1 cellular context compared by ENCODE assay signal in the genomic region with DNA sequence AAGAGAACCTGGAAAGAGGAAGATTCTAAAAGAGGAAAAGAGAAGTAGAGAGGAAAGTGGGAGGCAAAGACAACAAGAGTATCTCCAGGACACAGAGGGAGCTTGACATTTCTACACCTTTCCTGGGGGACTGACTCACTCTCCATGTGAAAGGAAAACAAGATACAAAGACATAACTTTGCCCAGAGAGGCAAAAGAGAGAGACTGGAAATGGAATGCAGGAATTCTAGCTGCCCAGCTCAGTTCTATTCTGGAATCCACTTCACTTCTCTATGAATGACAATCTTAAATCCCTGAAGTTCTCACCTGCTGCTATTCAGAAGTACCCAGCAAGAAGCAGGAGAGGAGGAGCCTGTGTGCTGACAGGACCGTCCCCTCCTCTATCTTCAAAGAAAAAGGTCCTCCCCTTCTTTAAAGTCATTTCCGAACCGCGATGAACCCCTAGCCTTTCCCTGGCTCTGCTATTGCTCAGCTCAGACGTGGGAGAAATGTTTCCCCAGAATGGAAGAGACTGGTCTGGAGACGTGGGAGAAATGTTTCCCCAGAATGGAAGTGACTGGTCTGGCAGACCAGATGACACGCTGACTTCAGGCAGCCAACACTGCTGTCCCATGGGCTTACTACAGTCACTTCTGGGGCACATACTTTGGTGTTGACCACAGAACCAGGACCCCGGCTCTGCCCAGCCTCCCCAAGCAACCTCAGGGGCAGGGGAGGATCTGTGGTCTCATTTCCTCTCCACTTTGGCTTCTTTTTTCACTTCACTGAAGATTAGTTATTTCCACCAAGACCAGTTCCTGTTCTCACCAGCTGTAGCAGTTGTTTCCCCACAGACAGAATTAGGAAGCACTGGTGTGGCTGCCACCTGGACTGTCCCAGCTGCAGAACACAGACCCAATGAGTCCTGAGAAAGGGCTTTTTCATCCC.
TF ChIP-seq lines count a peak whose summit lies in the region.

No MANE protein-coding gene starts in this region.

TF ChIP-seq in GM12878, 131 proteins besides CTCF, POLR2A, EP300 and RAD21 (continued from another document and continues in another):
- TF ChIP-seq RUNX3 (IDR thresholded peaks at IDR 0.05; ENCODE audit: low read length) (peak; percentile 98), SIX5 (IDR thresholded peaks at IDR 0.05; ENCODE audit: low read depth, low read length, severe bottlenecking) (no peak), SMAD1 (IDR thresholded peaks at IDR 0.05; ENCODE audit: low read depth, partially characterized antibody) (no peak), POU2F2 (IDR thresholded peaks at IDR 0.05; ENCODE audit: borderline replicate concordance, low read depth, low read length) (0 out of 3 replicates have a peak, but pooled peaks have one; percentile 62), ZNF274 (IDR thresholded peaks at IDR 0.05; ENCODE audit: insufficient read depth, insufficient read length) (no peak), KLF5 (IDR thresholded peaks at IDR 0.05; ENCODE audit: partially characterized antibody) (peak; percentile 61), RELA (IDR thresholded peaks at IDR 0.05; ENCODE audit: borderline replicate concordance, partially characterized antibody) (no peak), STAT1 (conservative IDR thresholded peaks at IDR 0.05) (no peak), MTA3 (IDR thresholded peaks at IDR 0.05; ENCODE audit: borderline replicate concordance, low read length) (peak; percentile 85; the same call in 1 of the 2 replicates), MXI1 (IDR thresholded peaks at IDR 0.05; ENCODE audit: low read depth, low read length) (no peak), TARDBP (IDR thresholded peaks at IDR 0.05; ENCODE audit: borderline replicate concordance) (no peak), ASH2L (IDR thresholded peaks at IDR 0.05; ENCODE audit: borderline replicate concordance, low read depth) (no peak), RB1 (IDR thresholded peaks at IDR 0.05; ENCODE audit: borderline replicate concordance) (0 out of 2 replicates have a peak, but pooled peaks have one; percentile 53), RFX5 (IDR thresholded peaks at IDR 0.05; ENCODE audit: low read depth, low read length) (no peak), BHLHE40 (IDR thresholded peaks at IDR 0.05; ENCODE audit: borderline replicate concordance in 1 of 2, low read depth in 2 of 2, low read length in 1 of 2) (peak; percentile 36 to 56; a peak in 3 of 4 replicates), MTA2 (IDR thresholded peaks at IDR 0.05; ENCODE audit: low read depth) (peak; percentile 78), CREB1 (IDR thresholded peaks at IDR 0.05; ENCODE audit: low read depth) (peak; percentile 24), TCF3 (IDR thresholded peaks at IDR 0.05; ENCODE audit: borderline replicate concordance, insufficient read depth, low read depth, low read length) (peak; percentile 96), SMARCA5 (IDR thresholded peaks at IDR 0.05) (no peak; the same call in 1 of the 2 replicates), TCF12 (IDR thresholded peaks at IDR 0.05; ENCODE audit: low read depth, low read length) (peak; percentile 98), EZH2 (IDR thresholded peaks at IDR 0.05; ENCODE audit: borderline replicate concordance, control insufficient read depth, low read depth, low read length) (no peak), FOXM1 (IDR thresholded peaks at IDR 0.05; ENCODE audit: low read depth, low read length) (peak; percentile 85), KDM1A (IDR thresholded peaks at IDR 0.05; ENCODE audit: borderline replicate concordance) (no peak), PAX8 (IDR thresholded peaks at IDR 0.05) (no peak), FOS (IDR thresholded peaks at IDR 0.05; ENCODE audit: borderline replicate concordance, extremely low read depth, insufficient read length) (no peak), CBX3 (IDR thresholded peaks at IDR 0.05; ENCODE audit: borderline replicate concordance, low read depth) (no peak), GATAD2B (conservative IDR thresholded peaks at IDR 0.05; ENCODE audit: low read depth) (peak; percentile 97), MYB (IDR thresholded peaks at IDR 0.05; ENCODE audit: borderline replicate concordance, low read depth, low read length) (no peak), IRF4 (IDR thresholded peaks at IDR 0.05; ENCODE audit: low read depth, low read length) (0 out of 2 replicates have a peak, but pooled peaks have one; percentile 72), ETV6 (conservative IDR thresholded peaks at IDR 0.05 in 1 of 2, IDR thresholded peaks at IDR 0.05 in 1 of 2; ENCODE audit: borderline replicate concordance in 1 of 2, low read depth in 1 of 2) (peak; percentile 52 to 99; a peak in 2 of 4 replicates), STAT3 (IDR thresholded peaks at IDR 0.05; ENCODE audit: low read depth, low read length) (no peak), SREBF1 (IDR thresholded peaks at IDR 0.05; ENCODE audit: low read length) (no peak), BMI1 (IDR thresholded peaks at IDR 0.05; ENCODE audit: borderline replicate concordance) (no peak; the same call in 1 of the 2 replicates), POLR2AphosphoS2 (IDR thresholded peaks at IDR 0.05; ENCODE audit: low read depth, low read length) (no peak; the same call in 1 of the 2 replicates), DPF2 (IDR thresholded peaks at IDR 0.05) (peak; percentile 83), SP1 (IDR thresholded peaks at IDR 0.05; ENCODE audit: low read depth, low read length) (peak; percentile 26)
- TF ChIP-seq, protein P1, sequence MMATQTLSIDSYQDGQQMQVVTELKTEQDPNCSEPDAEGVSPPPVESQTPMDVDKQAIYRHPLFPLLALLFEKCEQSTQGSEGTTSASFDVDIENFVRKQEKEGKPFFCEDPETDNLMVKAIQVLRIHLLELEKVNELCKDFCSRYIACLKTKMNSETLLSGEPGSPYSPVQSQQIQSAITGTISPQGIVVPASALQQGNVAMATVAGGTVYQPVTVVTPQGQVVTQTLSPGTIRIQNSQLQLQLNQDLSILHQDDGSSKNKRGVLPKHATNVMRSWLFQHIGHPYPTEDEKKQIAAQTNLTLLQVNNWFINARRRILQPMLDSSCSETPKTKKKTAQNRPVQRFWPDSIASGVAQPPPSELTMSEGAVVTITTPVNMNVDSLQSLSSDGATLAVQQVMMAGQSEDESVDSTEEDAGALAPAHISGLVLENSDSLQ (IDR thresholded peaks at IDR 0.05), result 0 out of 2 replicates have a peak, but pooled peaks have one; percentile 29
- TF ChIP-seq, protein P2, sequence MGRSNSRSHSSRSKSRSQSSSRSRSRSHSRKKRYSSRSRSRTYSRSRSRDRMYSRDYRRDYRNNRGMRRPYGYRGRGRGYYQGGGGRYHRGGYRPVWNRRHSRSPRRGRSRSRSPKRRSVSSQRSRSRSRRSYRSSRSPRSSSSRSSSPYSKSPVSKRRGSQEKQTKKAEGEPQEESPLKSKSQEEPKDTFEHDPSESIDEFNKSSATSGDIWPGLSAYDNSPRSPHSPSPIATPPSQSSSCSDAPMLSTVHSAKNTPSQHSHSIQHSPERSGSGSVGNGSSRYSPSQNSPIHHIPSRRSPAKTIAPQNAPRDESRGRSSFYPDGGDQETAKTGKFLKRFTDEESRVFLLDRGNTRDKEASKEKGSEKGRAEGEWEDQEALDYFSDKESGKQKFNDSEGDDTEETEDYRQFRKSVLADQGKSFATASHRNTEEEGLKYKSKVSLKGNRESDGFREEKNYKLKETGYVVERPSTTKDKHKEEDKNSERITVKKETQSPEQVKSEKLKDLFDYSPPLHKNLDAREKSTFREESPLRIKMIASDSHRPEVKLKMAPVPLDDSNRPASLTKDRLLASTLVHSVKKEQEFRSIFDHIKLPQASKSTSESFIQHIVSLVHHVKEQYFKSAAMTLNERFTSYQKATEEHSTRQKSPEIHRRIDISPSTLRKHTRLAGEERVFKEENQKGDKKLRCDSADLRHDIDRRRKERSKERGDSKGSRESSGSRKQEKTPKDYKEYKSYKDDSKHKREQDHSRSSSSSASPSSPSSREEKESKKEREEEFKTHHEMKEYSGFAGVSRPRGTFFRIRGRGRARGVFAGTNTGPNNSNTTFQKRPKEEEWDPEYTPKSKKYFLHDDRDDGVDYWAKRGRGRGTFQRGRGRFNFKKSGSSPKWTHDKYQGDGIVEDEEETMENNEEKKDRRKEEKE (IDR thresholded peaks at IDR 0.05), result no peak
- TF ChIP-seq, protein P3, sequence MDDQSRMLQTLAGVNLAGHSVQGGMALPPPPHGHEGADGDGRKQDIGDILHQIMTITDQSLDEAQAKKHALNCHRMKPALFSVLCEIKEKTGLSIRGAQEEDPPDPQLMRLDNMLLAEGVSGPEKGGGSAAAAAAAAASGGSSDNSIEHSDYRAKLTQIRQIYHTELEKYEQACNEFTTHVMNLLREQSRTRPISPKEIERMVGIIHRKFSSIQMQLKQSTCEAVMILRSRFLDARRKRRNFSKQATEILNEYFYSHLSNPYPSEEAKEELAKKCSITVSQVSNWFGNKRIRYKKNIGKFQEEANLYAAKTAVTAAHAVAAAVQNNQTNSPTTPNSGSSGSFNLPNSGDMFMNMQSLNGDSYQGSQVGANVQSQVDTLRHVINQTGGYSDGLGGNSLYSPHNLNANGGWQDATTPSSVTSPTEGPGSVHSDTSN (IDR thresholded peaks at IDR 0.05; ENCODE audit: insufficient replicate concordance, low read depth, low read length), result no peak
- TF ChIP-seq, protein P4, sequence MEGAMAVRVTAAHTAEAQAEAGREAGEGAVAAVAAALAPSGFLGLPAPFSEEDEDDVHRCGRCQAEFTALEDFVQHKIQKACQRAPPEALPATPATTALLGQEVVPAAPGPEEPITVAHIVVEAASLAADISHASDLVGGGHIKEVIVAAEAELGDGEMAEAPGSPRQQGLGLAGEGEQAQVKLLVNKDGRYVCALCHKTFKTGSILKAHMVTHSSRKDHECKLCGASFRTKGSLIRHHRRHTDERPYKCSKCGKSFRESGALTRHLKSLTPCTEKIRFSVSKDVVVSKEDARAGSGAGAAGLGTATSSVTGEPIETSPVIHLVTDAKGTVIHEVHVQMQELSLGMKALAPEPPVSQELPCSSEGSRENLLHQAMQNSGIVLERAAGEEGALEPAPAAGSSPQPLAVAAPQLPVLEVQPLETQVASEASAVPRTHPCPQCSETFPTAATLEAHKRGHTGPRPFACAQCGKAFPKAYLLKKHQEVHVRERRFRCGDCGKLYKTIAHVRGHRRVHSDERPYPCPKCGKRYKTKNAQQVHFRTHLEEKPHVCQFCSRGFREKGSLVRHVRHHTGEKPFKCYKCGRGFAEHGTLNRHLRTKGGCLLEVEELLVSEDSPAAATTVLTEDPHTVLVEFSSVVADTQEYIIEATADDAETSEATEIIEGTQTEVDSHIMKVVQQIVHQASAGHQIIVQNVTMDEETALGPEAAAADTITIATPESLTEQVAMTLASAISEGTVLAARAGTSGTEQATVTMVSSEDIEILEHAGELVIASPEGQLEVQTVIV (IDR thresholded peaks at IDR 0.05; ENCODE audit: borderline replicate concordance, partially characterized antibody), result no peak
- TF ChIP-seq, protein P5, sequence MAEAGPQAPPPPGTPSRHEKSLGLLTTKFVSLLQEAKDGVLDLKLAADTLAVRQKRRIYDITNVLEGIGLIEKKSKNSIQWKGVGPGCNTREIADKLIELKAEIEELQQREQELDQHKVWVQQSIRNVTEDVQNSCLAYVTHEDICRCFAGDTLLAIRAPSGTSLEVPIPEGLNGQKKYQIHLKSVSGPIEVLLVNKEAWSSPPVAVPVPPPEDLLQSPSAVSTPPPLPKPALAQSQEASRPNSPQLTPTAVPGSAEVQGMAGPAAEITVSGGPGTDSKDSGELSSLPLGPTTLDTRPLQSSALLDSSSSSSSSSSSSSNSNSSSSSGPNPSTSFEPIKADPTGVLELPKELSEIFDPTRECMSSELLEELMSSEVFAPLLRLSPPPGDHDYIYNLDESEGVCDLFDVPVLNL (IDR thresholded peaks at IDR 0.05; ENCODE audit: low read depth, low read length), result no peak
- TF ChIP-seq, protein P6, sequence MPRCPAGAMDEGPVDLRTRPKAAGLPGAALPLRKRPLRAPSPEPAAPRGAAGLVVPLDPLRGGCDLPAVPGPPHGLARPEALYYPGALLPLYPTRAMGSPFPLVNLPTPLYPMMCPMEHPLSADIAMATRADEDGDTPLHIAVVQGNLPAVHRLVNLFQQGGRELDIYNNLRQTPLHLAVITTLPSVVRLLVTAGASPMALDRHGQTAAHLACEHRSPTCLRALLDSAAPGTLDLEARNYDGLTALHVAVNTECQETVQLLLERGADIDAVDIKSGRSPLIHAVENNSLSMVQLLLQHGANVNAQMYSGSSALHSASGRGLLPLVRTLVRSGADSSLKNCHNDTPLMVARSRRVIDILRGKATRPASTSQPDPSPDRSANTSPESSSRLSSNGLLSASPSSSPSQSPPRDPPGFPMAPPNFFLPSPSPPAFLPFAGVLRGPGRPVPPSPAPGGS (IDR thresholded peaks at IDR 0.05; ENCODE audit: borderline replicate concordance, insufficient read depth, low read depth, low read length, poor library complexity, severe bottlenecking), result peak; percentile 95
- TF ChIP-seq, protein P7, sequence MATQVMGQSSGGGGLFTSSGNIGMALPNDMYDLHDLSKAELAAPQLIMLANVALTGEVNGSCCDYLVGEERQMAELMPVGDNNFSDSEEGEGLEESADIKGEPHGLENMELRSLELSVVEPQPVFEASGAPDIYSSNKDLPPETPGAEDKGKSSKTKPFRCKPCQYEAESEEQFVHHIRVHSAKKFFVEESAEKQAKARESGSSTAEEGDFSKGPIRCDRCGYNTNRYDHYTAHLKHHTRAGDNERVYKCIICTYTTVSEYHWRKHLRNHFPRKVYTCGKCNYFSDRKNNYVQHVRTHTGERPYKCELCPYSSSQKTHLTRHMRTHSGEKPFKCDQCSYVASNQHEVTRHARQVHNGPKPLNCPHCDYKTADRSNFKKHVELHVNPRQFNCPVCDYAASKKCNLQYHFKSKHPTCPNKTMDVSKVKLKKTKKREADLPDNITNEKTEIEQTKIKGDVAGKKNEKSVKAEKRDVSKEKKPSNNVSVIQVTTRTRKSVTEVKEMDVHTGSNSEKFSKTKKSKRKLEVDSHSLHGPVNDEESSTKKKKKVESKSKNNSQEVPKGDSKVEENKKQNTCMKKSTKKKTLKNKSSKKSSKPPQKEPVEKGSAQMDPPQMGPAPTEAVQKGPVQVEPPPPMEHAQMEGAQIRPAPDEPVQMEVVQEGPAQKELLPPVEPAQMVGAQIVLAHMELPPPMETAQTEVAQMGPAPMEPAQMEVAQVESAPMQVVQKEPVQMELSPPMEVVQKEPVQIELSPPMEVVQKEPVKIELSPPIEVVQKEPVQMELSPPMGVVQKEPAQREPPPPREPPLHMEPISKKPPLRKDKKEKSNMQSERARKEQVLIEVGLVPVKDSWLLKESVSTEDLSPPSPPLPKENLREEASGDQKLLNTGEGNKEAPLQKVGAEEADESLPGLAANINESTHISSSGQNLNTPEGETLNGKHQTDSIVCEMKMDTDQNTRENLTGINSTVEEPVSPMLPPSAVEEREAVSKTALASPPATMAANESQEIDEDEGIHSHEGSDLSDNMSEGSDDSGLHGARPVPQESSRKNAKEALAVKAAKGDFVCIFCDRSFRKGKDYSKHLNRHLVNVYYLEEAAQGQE (IDR thresholded peaks at IDR 0.05; ENCODE audit: low read depth, low read length), result 0 out of 2 replicates have a peak, but pooled peaks have one; percentile 23
